ENCODE assay signal across 8 cellular contexts in the genomic region with DNA sequence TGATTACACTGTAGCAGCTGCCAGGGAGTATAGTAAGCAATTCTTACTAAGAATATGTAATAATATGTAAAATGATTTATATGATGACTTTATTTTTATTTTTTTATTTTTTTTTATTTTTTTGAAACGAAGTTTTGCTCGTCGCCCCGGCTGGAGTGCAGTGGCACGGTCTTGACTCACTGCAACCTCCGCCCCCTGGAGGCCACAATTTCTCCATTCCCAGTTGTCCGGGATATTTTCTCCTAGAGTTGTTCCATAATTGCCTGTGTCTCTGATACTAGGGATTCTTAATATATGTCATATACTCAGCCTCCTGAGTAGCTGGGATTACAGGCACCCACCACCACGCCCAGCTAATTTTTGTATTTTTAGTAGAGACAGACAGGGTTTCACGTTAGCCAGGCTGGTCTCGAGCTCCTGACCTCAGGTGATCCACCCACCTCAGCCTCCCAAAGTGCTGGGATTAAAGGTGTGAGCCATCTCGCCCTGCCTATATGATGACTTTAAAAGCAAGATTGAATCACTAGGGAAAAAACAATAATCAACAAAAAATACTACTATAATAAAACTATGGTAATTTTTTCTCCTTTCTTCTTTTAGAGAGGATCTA. TPM values are rescaled to one million over a fixed set of nuclear protein-coding genes. Genes with fewer than 3 reads are reported as not detected.
DNase-seq lines count a peak whose midpoint lies in the region; ATAC-seq and TF ChIP-seq lines count a peak whose summit lies in the region.

No MANE protein-coding gene starts in this region.

- H3K9me3 ChIP-seq in liver (ENCODE audit: control insufficient read depth in 4 of 4, low read length in 3 of 4), result no peaks in the 10 kb centered on the region

- peaks cover 13% of the 10 kb centered on the region for H3K4me1 Mint-ChIP-seq in chondrocyte (ENCODE audit: low read depth)

- no peaks in the 10 kb centered on the region for H3K36me3 Mint-ChIP-seq in chondrocyte (ENCODE audit: low read depth)

- H3K27ac Mint-ChIP-seq in chondrocyte (ENCODE audit: unreplicated experiment), result no peak overlapping the region

- TF ChIP-seq RAD21 in liver (IDR thresholded peaks at IDR 0.05), result peak; percentile 77 to 82

- no peaks in the 10 kb centered on the region for H3K27me3 ChIP-seq in liver (ENCODE audit: control insufficient read depth in 4 of 4, insufficient read depth in 4 of 4, low read length in 3 of 4)

- H3K27ac ChIP-seq in liver (ENCODE audit: low read depth in 1 of 2, low read length in 2 of 2), result no peak overlapping the region

- H3K36me3 ChIP-seq in liver (ENCODE audit: control insufficient read depth in 4 of 4, insufficient read depth in 3 of 4, low read depth in 1 of 4, low read length in 3 of 4), result no peaks in the 10 kb centered on the region

- H3K4me1 ChIP-seq in liver (ENCODE audit: control insufficient read depth in 4 of 4, insufficient read depth in 4 of 4, low read length in 3 of 4), result peaks cover 3 to 9% (median 7%) of the 10 kb centered on the region in 4 donors

- no peak overlapping the region for H3K4me3 Mint-ChIP-seq in chondrocyte (ENCODE audit: unreplicated experiment)

- H3K27me3 Mint-ChIP-seq in chondrocyte (ENCODE audit: low read depth), result no peaks in the 10 kb centered on the region

- ATAC-seq in GM21515 (IDR thresholded peaks at IDR 0.05; ENCODE audit: unreplicated experiment), result no peak

- DNase-seq in NCI-H1417 (lab: John Stamatoyannopoulos, UW) (peak; percentile 3 to 32 (median 3)), NCI-H1417 treated with DMSO at 0.1 percent for 48 hours (lab: John Stamatoyannopoulos, UW) (no peak), NCI-H460 (ENCODE audit: extremely low read depth, low read depth) (peak; percentile 40), chondrocyte (ENCODE audit: low spot score) (no peak), T1000 (lab: John Stamatoyannopoulos, UW) (no peak), NCI-H2107 treated with DMSO at 0.1 percent for 48 hours (lab: John Stamatoyannopoulos, UW; ENCODE audit: unreplicated experiment) (no peak)

- WGBS in liver, result 26% methylated on average over 11 of the region's 11 CpGs

- H3K9ac ChIP-seq in liver (ENCODE audit: low read depth in 1 of 2, low read length in 2 of 2), result no peak overlapping the region

- TF ChIP-seq CTCF in chondrocyte (IDR thresholded peaks at IDR 0.05) (peak; percentile 88), liver (IDR thresholded peaks at IDR 0.05; ENCODE audit: low read depth, low read length, missing input control) (peak; percentile 66)

- H3K9me3 Mint-ChIP-seq in chondrocyte (ENCODE audit: low read depth), result no peaks in the 10 kb centered on the region

- no peak overlapping the region for H3K4me3 ChIP-seq in liver (ENCODE audit: low read depth in 1 of 3, low read length in 3 of 3)

TF ChIP-seq in liver, 16 proteins besides CTCF, POLR2A, EP300 and RAD21:
- TF ChIP-seq JUND (IDR thresholded peaks at IDR 0.05) (no peak), HNF4A (conservative IDR thresholded peaks at IDR 0.05) (peak in 1 of 2 donors; percentile 8)

RNA-seq across cellular contexts. Expression of a gene that starts 12.2 kb away (rescaled TPM):
- 5.0 and 5.5 TPM in 2 replicates for total RNA-seq in NCI-H460 (2014; rRNA removed; shearing (Covaris generic))
- polyA plus RNA-seq in NCI-H460 (2014; cell fraction: nucleus; rRNA removed), result 1.3 and 19.3 TPM in 2 replicates
- total RNA-seq in chondrocyte, result 18.7 to 28.8 TPM (median 19.8 TPM) in 3 replicates
- total RNA-seq in liver, result 10 to 100 TPM; 51.6 to 93.3 TPM
- polyA plus RNA-seq in liver, result 10 to 100 TPM; 11.7 to 19.2 TPM

Comparison
In these comparisons a context has a peak if more than half of its experiments do, and no peak if none do; other contexts are left out.
1. DNase-seq: peak in NCI-H1417 (3 of 3) and NCI-H460 (single experiment); none in NCI-H1417 treated with DMSO at 0.1 percent for 48 hours (single experiment), chondrocyte (single experiment), T1000 (single experiment) and NCI-H2107 treated with DMSO at 0.1 percent for 48 hours (single experiment).